Comparison of ENCODE assay signal across 1 cellular context in the genomic region with DNA sequence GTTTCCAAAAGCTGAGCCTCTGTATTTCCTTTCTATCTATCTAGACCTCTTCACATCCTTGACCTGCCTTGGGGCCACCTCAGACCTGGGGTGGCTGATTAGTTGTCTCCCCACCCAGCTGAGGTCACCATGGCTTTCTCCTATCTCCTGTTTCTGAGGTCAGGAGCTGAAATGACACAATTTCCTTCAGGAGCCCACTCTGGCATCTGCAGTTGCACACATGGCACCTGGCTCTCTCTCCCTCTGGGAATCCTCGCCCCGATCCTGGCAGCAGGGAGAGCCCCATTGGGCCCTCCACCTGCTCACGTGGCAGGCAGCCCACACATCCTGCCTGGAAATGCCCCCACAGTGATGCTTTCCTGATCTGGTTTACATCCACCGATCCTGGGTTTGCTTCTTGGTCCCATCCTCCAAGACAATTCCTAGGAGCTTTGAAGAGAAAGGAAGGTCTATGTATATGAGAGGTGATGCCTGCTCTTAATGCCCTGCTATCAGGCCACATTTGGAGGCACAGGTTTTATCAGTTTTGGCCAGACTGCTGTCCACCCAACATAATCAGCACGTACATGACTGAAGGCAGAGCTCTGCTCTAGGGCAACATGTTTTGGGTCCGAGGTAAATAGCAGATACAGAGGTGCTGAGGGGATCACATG.
TF ChIP-seq lines count a peak whose summit lies in the region.

No MANE protein-coding gene starts in this region.

TF ChIP-seq in K562, 482 proteins besides CTCF, POLR2A, EP300 and RAD21 (continued from another document and continues in another):
- TF ChIP-seq ZBTB33 (CRISPR knock-in tag; IDR thresholded peaks at IDR 0.05) (no peak), NFXL1 (CRISPR knock-in tag; IDR thresholded peaks at IDR 0.05) (no peak), SAFB (IDR thresholded peaks at IDR 0.05; ENCODE audit: borderline replicate concordance, low read depth, low read length) (no peak), TRIM24 (IDR thresholded peaks at IDR 0.05) (peak; percentile 71 to 88), ZNF444 (CRISPR knock-in tag; IDR thresholded peaks at IDR 0.05) (0 out of 2 replicates have a peak, but pooled peaks have one; percentile 19), ZZZ3 (IDR thresholded peaks at IDR 0.05) (no peak), ZBED1 (IDR thresholded peaks at IDR 0.05) (no peak), BRD9 (IDR thresholded peaks at IDR 0.05; ENCODE audit: low read depth, partially characterized antibody) (peak; percentile 70), CCNT2 (IDR thresholded peaks at IDR 0.05; ENCODE audit: borderline replicate concordance, extremely low read depth, insufficient read length, low read depth, low read length) (peak; percentile 82), ZNF77 (CRISPR knock-in tag; IDR thresholded peaks at IDR 0.05) (no peak), TBL1XR1 (IDR thresholded peaks at IDR 0.05; ENCODE audit: low read length in 2 of 2) (peak; percentile 51 to 84; a peak in 2 of 4 replicates), CREM (IDR thresholded peaks at IDR 0.05; ENCODE audit: low read depth) (peak; percentile 69), MTF1 (CRISPR knock-in tag; IDR thresholded peaks at IDR 0.05; ENCODE audit: borderline replicate concordance) (no peak), TCF7L2 (IDR thresholded peaks at IDR 0.05; ENCODE audit: low read depth, low read length) (no peak), ZBTB17 (CRISPR knock-in tag; IDR thresholded peaks at IDR 0.05) (0 out of 2 replicates have a peak, but pooled peaks have one; percentile 37), ZNF165 (CRISPR knock-in tag; IDR thresholded peaks at IDR 0.05; ENCODE audit: borderline replicate concordance) (no peak), MTA2 (IDR thresholded peaks at IDR 0.05; ENCODE audit: low read depth) (peak; percentile 91), RFX5 (IDR thresholded peaks at IDR 0.05; ENCODE audit: low read depth, low read length) (no peak), HLTF (IDR thresholded peaks at IDR 0.05) (0 out of 2 replicates have a peak, but pooled peaks have one; percentile 26), SREBF1 (IDR thresholded peaks at IDR 0.05; ENCODE audit: borderline replicate concordance, low read depth, low read length) (no peak), REST (CRISPR knock-in tag; IDR thresholded peaks at IDR 0.05; ENCODE audit: low read depth) (peak; percentile 39; the same call in 1 of the 2 replicates), ATF1 (CRISPR knock-in tag; IDR thresholded peaks at IDR 0.05) (no peak), ATF1 (tag; IDR thresholded peaks at IDR 0.05) (peak; percentile 70), JUN (IDR thresholded peaks at IDR 0.05; ENCODE audit: borderline replicate concordance, low read depth, low read length) (peak; percentile 71; the same call in 1 of the 2 replicates), JUN (CRISPR knock-in tag; IDR thresholded peaks at IDR 0.05; ENCODE audit: borderline replicate concordance) (no peak), FOXK2 (conservative IDR thresholded peaks at IDR 0.05 in 1 of 2, IDR thresholded peaks at IDR 0.05 in 1 of 2; ENCODE audit: low read depth in 2 of 2) (peak; percentile 84 to 92), RCOR1 (IDR thresholded peaks at IDR 0.05; ENCODE audit: borderline replicate concordance in 1 of 2, low read depth in 2 of 2, low read length in 2 of 2) (peak; percentile 60 to 89; a peak in 3 of 4 replicates), GATAD2A (IDR thresholded peaks at IDR 0.05) (peak; percentile 66; the same call in 1 of the 2 replicates), XRCC3 (IDR thresholded peaks at IDR 0.05) (no peak), ETV1 (tag; conservative IDR thresholded peaks at IDR 0.05; ENCODE audit: low read depth) (peak; percentile 38; the same call in 1 of the 2 replicates), DEAF1 (CRISPR knock-in tag; IDR thresholded peaks at IDR 0.05) (0 out of 2 replicates have a peak, but pooled peaks have one; percentile 15), ERF (CRISPR knock-in tag; IDR thresholded peaks at IDR 0.05) (no peak), CHAMP1 (IDR thresholded peaks at IDR 0.05) (peak; percentile 59; the same call in 1 of the 2 replicates)
- TF ChIP-seq, protein P1, sequence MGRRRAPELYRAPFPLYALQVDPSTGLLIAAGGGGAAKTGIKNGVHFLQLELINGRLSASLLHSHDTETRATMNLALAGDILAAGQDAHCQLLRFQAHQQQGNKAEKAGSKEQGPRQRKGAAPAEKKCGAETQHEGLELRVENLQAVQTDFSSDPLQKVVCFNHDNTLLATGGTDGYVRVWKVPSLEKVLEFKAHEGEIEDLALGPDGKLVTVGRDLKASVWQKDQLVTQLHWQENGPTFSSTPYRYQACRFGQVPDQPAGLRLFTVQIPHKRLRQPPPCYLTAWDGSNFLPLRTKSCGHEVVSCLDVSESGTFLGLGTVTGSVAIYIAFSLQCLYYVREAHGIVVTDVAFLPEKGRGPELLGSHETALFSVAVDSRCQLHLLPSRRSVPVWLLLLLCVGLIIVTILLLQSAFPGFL (CRISPR knock-in tag; IDR thresholded peaks at IDR 0.05) = no peak
- TF ChIP-seq, protein P2, sequence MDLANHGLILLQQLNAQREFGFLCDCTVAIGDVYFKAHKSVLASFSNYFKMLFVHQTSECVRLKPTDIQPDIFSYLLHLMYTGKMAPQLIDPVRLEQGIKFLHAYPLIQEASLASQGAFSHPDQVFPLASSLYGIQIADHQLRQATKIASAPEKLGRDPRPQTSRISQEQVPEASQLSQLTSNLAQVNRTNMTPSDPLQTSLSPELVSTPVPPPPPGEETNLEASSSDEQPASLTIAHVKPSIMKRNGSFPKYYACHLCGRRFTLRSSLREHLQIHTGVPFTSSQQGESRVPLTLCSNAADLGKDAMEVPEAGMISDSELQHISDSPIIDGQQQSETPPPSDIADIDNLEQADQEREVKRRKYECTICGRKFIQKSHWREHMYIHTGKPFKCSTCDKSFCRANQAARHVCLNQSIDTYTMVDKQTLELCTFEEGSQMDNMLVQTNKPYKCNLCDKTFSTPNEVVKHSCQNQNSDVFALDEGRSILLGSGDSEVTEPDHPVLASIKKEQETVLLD (IDR thresholded peaks at IDR 0.05) = peak; percentile 63
- TF ChIP-seq, protein P3, sequence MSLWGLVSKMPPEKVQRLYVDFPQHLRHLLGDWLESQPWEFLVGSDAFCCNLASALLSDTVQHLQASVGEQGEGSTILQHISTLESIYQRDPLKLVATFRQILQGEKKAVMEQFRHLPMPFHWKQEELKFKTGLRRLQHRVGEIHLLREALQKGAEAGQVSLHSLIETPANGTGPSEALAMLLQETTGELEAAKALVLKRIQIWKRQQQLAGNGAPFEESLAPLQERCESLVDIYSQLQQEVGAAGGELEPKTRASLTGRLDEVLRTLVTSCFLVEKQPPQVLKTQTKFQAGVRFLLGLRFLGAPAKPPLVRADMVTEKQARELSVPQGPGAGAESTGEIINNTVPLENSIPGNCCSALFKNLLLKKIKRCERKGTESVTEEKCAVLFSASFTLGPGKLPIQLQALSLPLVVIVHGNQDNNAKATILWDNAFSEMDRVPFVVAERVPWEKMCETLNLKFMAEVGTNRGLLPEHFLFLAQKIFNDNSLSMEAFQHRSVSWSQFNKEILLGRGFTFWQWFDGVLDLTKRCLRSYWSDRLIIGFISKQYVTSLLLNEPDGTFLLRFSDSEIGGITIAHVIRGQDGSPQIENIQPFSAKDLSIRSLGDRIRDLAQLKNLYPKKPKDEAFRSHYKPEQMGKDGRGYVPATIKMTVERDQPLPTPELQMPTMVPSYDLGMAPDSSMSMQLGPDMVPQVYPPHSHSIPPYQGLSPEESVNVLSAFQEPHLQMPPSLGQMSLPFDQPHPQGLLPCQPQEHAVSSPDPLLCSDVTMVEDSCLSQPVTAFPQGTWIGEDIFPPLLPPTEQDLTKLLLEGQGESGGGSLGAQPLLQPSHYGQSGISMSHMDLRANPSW (CRISPR knock-in tag; IDR thresholded peaks at IDR 0.05) = 0 out of 2 replicates have a peak, but pooled peaks have one; percentile 55
- TF ChIP-seq, protein P4, sequence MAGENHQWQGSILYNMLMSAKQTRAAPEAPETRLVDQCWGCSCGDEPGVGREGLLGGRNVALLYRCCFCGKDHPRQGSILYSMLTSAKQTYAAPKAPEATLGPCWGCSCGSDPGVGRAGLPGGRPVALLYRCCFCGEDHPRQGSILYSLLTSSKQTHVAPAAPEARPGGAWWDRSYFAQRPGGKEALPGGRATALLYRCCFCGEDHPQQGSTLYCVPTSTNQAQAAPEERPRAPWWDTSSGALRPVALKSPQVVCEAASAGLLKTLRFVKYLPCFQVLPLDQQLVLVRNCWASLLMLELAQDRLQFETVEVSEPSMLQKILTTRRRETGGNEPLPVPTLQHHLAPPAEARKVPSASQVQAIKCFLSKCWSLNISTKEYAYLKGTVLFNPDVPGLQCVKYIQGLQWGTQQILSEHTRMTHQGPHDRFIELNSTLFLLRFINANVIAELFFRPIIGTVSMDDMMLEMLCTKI (IDR thresholded peaks at IDR 0.05; ENCODE audit: partially characterized antibody) = no peak
- TF ChIP-seq, protein P5, sequence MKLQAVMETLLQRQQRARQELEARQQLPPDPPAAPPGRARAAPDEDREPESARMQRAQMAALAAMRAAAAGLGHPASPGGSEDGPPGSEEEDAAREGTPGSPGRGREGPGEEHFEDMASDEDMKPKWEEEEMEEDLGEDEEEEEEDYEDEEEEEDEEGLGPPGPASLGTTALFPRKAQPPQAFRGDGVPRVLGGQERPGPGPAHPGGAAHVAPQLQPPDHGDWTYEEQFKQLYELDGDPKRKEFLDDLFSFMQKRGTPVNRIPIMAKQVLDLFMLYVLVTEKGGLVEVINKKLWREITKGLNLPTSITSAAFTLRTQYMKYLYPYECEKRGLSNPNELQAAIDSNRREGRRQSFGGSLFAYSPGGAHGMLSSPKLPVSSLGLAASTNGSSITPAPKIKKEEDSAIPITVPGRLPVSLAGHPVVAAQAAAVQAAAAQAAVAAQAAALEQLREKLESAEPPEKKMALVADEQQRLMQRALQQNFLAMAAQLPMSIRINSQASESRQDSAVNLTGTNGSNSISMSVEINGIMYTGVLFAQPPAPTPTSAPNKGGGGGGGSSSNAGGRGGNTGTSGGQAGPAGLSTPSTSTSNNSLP (IDR thresholded peaks at IDR 0.05; ENCODE audit: borderline replicate concordance, low read depth, low read length) = peak; percentile 87; the same call in 1 of the 2 replicates
